18 cellular contexts compared by ENCODE assay signal in genomic region chr2:118687201-118687600, GRCh38.
A peak's percentile ranks its signal among the peaks of the same experiment; 100 is the strongest.
DNase-seq lines count a peak whose midpoint lies in the region; ATAC-seq, FAIRE-seq and TF ChIP-seq lines count a peak whose summit lies in the region.
"Had no signal": no experiment of that assay in that cellular context is flagged by ENCODE, and none has a peak within 500 bp of the region (broad histone marks: within the 10 kb centered on the region; RNA-seq: fewer than 3 reads in every experiment).

No MANE protein-coding gene starts in this region.

- no peak overlapping the region for H2BK120ac ChIP-seq in trophoblast cell (ENCODE audit: insufficient read depth, low read length, poor library complexity)

- WGBS in trophoblast cell (ENCODE audit: extremely low coverage, insufficient coverage, insufficient read length), result no CpG with 5 or more reads among the region's 3 CpGs

- no peak overlapping the region for H3K14ac ChIP-seq in trophoblast cell (ENCODE audit: low read length)

- CTCF ChIA-PET in MCF 10A (lab: Yijun Ruan, JAX), result no interaction called here

- no peak for TF ChIP-seq POLR2A in breast epithelium (IDR thresholded peaks at IDR 0.05)

- no peak overlapping the region for H3K4me3 Mint-ChIP-seq in MCF 10A (ENCODE audit: unreplicated experiment)
- H3K4me3 Mint-ChIP-seq: CD14-positive monocyte; CD4-positive, alpha-beta memory T cell had no signal

- H3K4me1 ChIP-seq in breast epithelium (no peaks in the 10 kb centered on the region), trophoblast cell (ENCODE audit: control insufficient read depth in 1 of 2, insufficient read depth in 2 of 2, low read length in 2 of 2) (peaks cover 7 to 10% of the 10 kb centered on the region in 2 experiments)
- H3K4me1 ChIP-seq: A549, BLaER1 had no signal

- no peak overlapping the region for H3K4ac ChIP-seq in trophoblast cell (ENCODE audit: low read depth, low read length)

- peaks cover 21% of the 10 kb centered on the region for H3K4me1 Mint-ChIP-seq in MCF 10A (ENCODE audit: insufficient read depth, unreplicated experiment)
- H3K4me1 Mint-ChIP-seq: CD14-positive monocyte; CD4-positive, alpha-beta memory T cell had no signal

- H2BK5ac ChIP-seq in trophoblast cell (ENCODE audit: low read depth, low read length, poor library complexity), result peak overlapping the region; percentile 66

- no peak overlapping the region for H3K18ac ChIP-seq in trophoblast cell (ENCODE audit: low read length)

- no peak overlapping the region for H2AK5ac ChIP-seq in trophoblast cell (ENCODE audit: low read length)

- H3K4me3 ChIP-seq in breast epithelium (no peak overlapping the region), trophoblast cell (ENCODE audit: low read depth, low read length) (no peak overlapping the region), dorsolateral prefrontal cortex (no peak overlapping the region)
- H3K4me3 ChIP-seq: A549, BLaER1, GM12878 had no signal

- peak; percentile 85 for ATAC-seq in esophagus mucosa
- ATAC-seq: A549, GM12878, HCT116 had no signal

- intact Hi-C loops in MCF 10A (cut with micrococcal nuclease) (no loop called here), breast epithelium (cut with DNase I; ENCODE audit: low total_unique reads) (no loop called here), dorsolateral prefrontal cortex (cut with DNase I) (no loop called here)

- no peaks in the 10 kb centered on the region for H3K36me3 ChIP-seq in breast epithelium
- H3K36me3 ChIP-seq in trophoblast cell (ENCODE audit: control insufficient read depth in 1 of 2, insufficient read depth in 2 of 2, low read length in 2 of 2), result no peaks in the 10 kb centered on the region
- H3K36me3 ChIP-seq: BLaER1 had no signal

- no peak for DNase-seq in MCF 10A (ENCODE audit: unreplicated experiment)
- no peak for DNase-seq in breast epithelium (ENCODE audit: low spot score in 2 of 2)
- no peak for DNase-seq in trophoblast cell
- no peak for DNase-seq in D721Med (ENCODE audit: insufficient read length, low spot score)
- DNase-seq in DMS53 treated with DMSO at 0.1 percent for 48 hours (lab: John Stamatoyannopoulos, UW; ENCODE audit: unreplicated experiment), result no peak
- no peak for DNase-seq in dorsolateral prefrontal cortex
- DNase-seq: CD4-positive, alpha-beta memory T cell; DND-41; EL; GOT3; H7 had no signal

- H3K4me2 ChIP-seq in trophoblast cell (ENCODE audit: low read length), result no peak overlapping the region
- H3K4me2 ChIP-seq: A549, BLaER1 had no signal

- H3K23ac ChIP-seq in trophoblast cell (ENCODE audit: low read length), result no peak overlapping the region

- peak overlapping the region; percentile 46 for H3K27ac Mint-ChIP-seq in MCF 10A (ENCODE audit: low read depth, unreplicated experiment)
- H3K27ac Mint-ChIP-seq: CD4-positive, alpha-beta memory T cell had no signal

- no TSS peak for BruUV-seq in MCF 10A (replicated peaks; lab: Mats Ljungman, UMichigan)

- no peaks in the 10 kb centered on the region for H3K79me2 ChIP-seq in trophoblast cell (ENCODE audit: control insufficient read depth, insufficient read depth, low read length, poor library complexity)

- peaks cover 9% of the 10 kb centered on the region for H3K9me3 Mint-ChIP-seq in MCF 10A (ENCODE audit: unreplicated experiment)

- no peaks in the 10 kb centered on the region for H3K27me3 ChIP-seq in breast epithelium
- H3K27me3 ChIP-seq in trophoblast cell (ENCODE audit: insufficient read depth, low read length), result no peaks in the 10 kb centered on the region
- peaks cover 0 to 14% (median 0%) of the 10 kb centered on the region in 45 donors for H3K27me3 ChIP-seq in dorsolateral prefrontal cortex
- H3K27me3 ChIP-seq: BLaER1 had no signal

- H3K27ac ChIP-seq in breast epithelium (no peak overlapping the region), trophoblast cell (ENCODE audit: low read depth, low read length) (no peak overlapping the region), dorsolateral prefrontal cortex (no peak overlapping the region)
- H3K27ac ChIP-seq: 22Rv1, A549, BLaER1 had no signal

- H4K8ac ChIP-seq in trophoblast cell (ENCODE audit: low read depth, low read length), result no peak overlapping the region

- H3K27me3 Mint-ChIP-seq in MCF 10A (ENCODE audit: insufficient read depth, unreplicated experiment), result no peaks in the 10 kb centered on the region

- H4K91ac ChIP-seq in trophoblast cell (ENCODE audit: low read depth, low read length), result no peak overlapping the region

- H3K36me3 Mint-ChIP-seq in MCF 10A (ENCODE audit: insufficient read depth, unreplicated experiment), result no peaks in the 10 kb centered on the region
- H3K36me3 Mint-ChIP-seq: CD14-positive monocyte; CD4-positive, alpha-beta memory T cell had no signal

- H3K9me3 ChIP-seq in breast epithelium (no peaks in the 10 kb centered on the region), trophoblast cell (ENCODE audit: insufficient read depth, low read depth, low read length) (no peaks in the 10 kb centered on the region)

- H2AFZ ChIP-seq in trophoblast cell (ENCODE audit: insufficient read depth, low read length, poor library complexity), result no peak overlapping the region

- H3K79me1 ChIP-seq in trophoblast cell (ENCODE audit: low read length), result peaks cover 10% of the 10 kb centered on the region

- FAIRE-seq in D721Med (lab: Jason Lieb, UNC), result no peak
- FAIRE-seq: A549, GM12878 had no signal

- POLR2A ChIA-PET in MCF 10A (lab: Yijun Ruan, JAX), result interaction anchor here (1.7 kb wide), 1 partner anchor 11 kb away, joined by 5 read pairs; no protein-coding TSS in a partner anchor

- TF ChIP-seq CTCF in MCF 10A (IDR thresholded peaks at IDR 0.05; ENCODE audit: unreplicated experiment) (no peak), breast epithelium (IDR thresholded peaks at IDR 0.05) (no peak), D721Med (IDR thresholded peaks at IDR 0.05; ENCODE audit: insufficient read depth, missing control alignments) (no peak), dorsolateral prefrontal cortex (IDR thresholded peaks at IDR 0.05 in 54 of 56, conservative IDR thresholded peaks at IDR 0.05 in 2 of 56; ENCODE audit: low read depth in 1 of 56, partially characterized antibody in 56 of 56) (no peak)

- no peak overlapping the region for H4K12ac ChIP-seq in trophoblast cell (ENCODE audit: low read depth, low read length)

- H2BK12ac ChIP-seq in trophoblast cell (ENCODE audit: low read length), result peak overlapping the region; percentile 91

- H3K9ac ChIP-seq in trophoblast cell (ENCODE audit: low read length), result no peak overlapping the region
- H3K9ac ChIP-seq: BLaER1 had no signal
